22 cellular contexts compared by ENCODE assay signal in genomic region chr11:79080506-79080905, GRCh38.
A peak's percentile ranks its signal among the peaks of the same experiment; 100 is the strongest.
DNase-seq lines count a peak whose midpoint lies in the region; ATAC-seq and TF ChIP-seq lines count a peak whose summit lies in the region.
"Had no signal": no experiment of that assay in that cellular context is flagged by ENCODE, and none has a peak within 500 bp of the region (broad histone marks: within the 10 kb centered on the region; RNA-seq: fewer than 3 reads in every experiment).

No MANE protein-coding gene starts in this region.

- no peaks in the 10 kb centered on the region for H3K9me3 ChIP-seq in SJCRH30 (replicated peaks)
- no peaks in the 10 kb centered on the region for H3K9me3 ChIP-seq in left lung
- H3K9me3 ChIP-seq: esophagus muscularis mucosa, upper lobe of right lung had no signal

- no peak for TF ChIP-seq CTCF in left lung (IDR thresholded peaks at IDR 0.05)

- H3K4me3 ChIP-seq in SJCRH30 = no peak overlapping the region
- H3K4me3 ChIP-seq in left lung = no peak overlapping the region
- H3K4me3 ChIP-seq: esophagus muscularis mucosa, lung, SK-N-MC, upper lobe of right lung had no signal

- no peaks in the 10 kb centered on the region; the same call in 1 of the 2 replicates for H3K27me3 ChIP-seq in SJCRH30
- no peaks in the 10 kb centered on the region for H3K27me3 ChIP-seq in left lung
- H3K27me3 ChIP-seq: esophagus muscularis mucosa, upper lobe of right lung had no signal

- ATAC-seq in left lung (peak; percentile 23), GM21367 (IDR thresholded peaks at IDR 0.05; ENCODE audit: unreplicated experiment) (no peak)
- ATAC-seq: activated T-helper 17 cell treated with anti-CD3 and anti-CD28 coated beads, Interleukin-2, amount 50 U/mL, for 72 hours; upper lobe of right lung had no signal

- H3K36me3 ChIP-seq in SJCRH30 (no peaks in the 10 kb centered on the region), left lung (no peaks in the 10 kb centered on the region)
- H3K36me3 ChIP-seq: esophagus muscularis mucosa, upper lobe of right lung had no signal

- H3K27ac ChIP-seq in SJCRH30 = peak overlapping the region; percentile 69
- H3K27ac ChIP-seq in left lung = no peak overlapping the region
- H3K27ac ChIP-seq: esophagus muscularis mucosa, SK-N-MC, upper lobe of right lung had no signal

- DNase-seq in NCI-H82 (lab: John Stamatoyannopoulos, UW) (peak; percentile 8), NCI-H82 treated with DMSO at 0.1 percent for 48 hours (lab: John Stamatoyannopoulos, UW; ENCODE audit: unreplicated experiment) (no peak), SJCRH30 (peak in 1 of 2 experiments; percentile 45), left lung (no peak), renal cortical epithelial cell (ENCODE audit: low read depth) (peak; percentile 45), NCI-H128 (lab: John Stamatoyannopoulos, UW; ENCODE audit: unreplicated experiment) (no peak), DMS153 treated with DMSO at 0.1 percent for 48 hours (lab: John Stamatoyannopoulos, UW; ENCODE audit: unreplicated experiment) (no peak)
- DNase-seq: activated CD4-positive, alpha-beta T cell treated with anti-CD3 and anti-CD28 coated beads, Interleukin-2, amount 50 U/mL, for 4 hours; activated CD8-positive, alpha-beta memory T cell treated with anti-CD3 and anti-CD28 coated beads, Interleukin-2, amount 50 U/mL, for 4 hours; effector memory CD4-positive, alpha-beta T cell; Kasumi-1; NCI-H2029; NCI-H510A; RPMI8226; stimulated activated CD4-positive, alpha-beta T cell treated with anti-CD3 and anti-CD28 coated beads, Interleukin-15, amount 100 ng/mL, for 24 hours; stimulated activated CD8-positive, alpha-beta memory T cell treated with anti-CD3 and anti-CD28 coated beads, Interleukin-4, amount 100 ng/mL, for 48 hours; upper lobe of right lung had no signal

- intact Hi-C loops in left lung (cut with DNase I) = no loop called here

- H3K4me1 ChIP-seq in SJCRH30 (peaks cover 35% of the 10 kb centered on the region), left lung (no peaks in the 10 kb centered on the region)
- H3K4me1 ChIP-seq: upper lobe of right lung had no signal

Comparison
In these comparisons a context has a peak if more than half of its experiments do, and no peak if none do; other contexts are left out.
1. DNase-seq: peak in NCI-H82 (single experiment) and renal cortical epithelial cell (single experiment); none in NCI-H82 treated with DMSO at 0.1 percent for 48 hours (single experiment), left lung (0 of 2), NCI-H128 (single experiment) and DMS153 treated with DMSO at 0.1 percent for 48 hours (single experiment).